18 cellular contexts compared by ENCODE assay signal in the genomic region with DNA sequence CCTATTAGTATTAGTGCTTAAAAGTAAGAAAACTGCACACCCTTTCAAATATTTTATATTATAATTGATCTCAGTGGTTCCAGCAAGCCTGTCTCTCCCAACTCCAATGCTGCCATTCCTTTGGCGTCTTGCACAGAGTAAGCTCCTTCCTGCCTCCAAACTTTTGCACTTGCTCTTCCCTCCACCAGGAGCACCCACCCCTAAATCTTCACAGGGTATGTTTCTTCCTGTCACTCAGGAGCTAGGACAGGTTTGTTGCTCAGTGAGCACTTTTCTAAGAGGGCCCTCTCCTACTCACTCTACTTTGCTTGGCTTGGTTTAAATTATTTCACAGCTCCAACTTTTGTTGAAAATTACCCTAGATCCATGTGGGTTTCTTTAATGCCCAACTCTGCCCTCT.
A peak's percentile ranks its signal among the peaks of the same experiment; 100 is the strongest.
DNase-seq lines count a peak whose midpoint lies in the region; ATAC-seq, FAIRE-seq and TF ChIP-seq lines count a peak whose summit lies in the region.
"Had no signal": no experiment of that assay in that cellular context is flagged by ENCODE, and none has a peak within 500 bp of the region (broad histone marks: within the 10 kb centered on the region; RNA-seq: fewer than 3 reads in every experiment).

No MANE protein-coding gene starts in this region.

- H2BK5ac ChIP-seq in H1 (ENCODE audit: low read depth, low read length) = no peak overlapping the region

- ATAC-seq in HG02885 (IDR thresholded peaks at IDR 0.05; ENCODE audit: poor library complexity, unreplicated experiment) = no peak
- ATAC-seq in HG03108 (IDR thresholded peaks at IDR 0.05; ENCODE audit: unreplicated experiment) = no peak

- H3K27ac Mint-ChIP-seq in neural progenitor cell = no peak overlapping the region
- H3K27ac Mint-ChIP-seq: CD4-positive, alpha-beta memory T cell had no signal

- DNase-seq in HEK293T (ENCODE audit: extremely low spot score) = no peak
- DNase-seq in H1 (ENCODE audit: low read depth in 1 of 2, low spot score in 2 of 2) = no peak
- no peak for DNase-seq in neural progenitor cell (ENCODE audit: low spot score)
- DNase-seq in frontal cortex (ENCODE audit: low spot score in 2 of 2) = no peak
- DNase-seq: BE2C; CD4-positive, alpha-beta memory T cell; DMS153; DMS79 treated with DMSO at 0.1 percent for 48 hours; EL; GOT3 had no signal

- H3K36me3 Mint-ChIP-seq in neural progenitor cell = no peaks in the 10 kb centered on the region
- H3K36me3 Mint-ChIP-seq: CD4-positive, alpha-beta memory T cell had no signal

- FAIRE-seq in H1 (lab: Jason Lieb, UNC) = no peak
- FAIRE-seq in frontal cortex (lab: Jason Lieb, UNC) = no peak
- FAIRE-seq: D721Med, G401.6, GM12891 had no signal

- no peaks in the 10 kb centered on the region for H3K27me3 ChIP-seq in H1 (replicated peaks in 1 of 4; ENCODE audit: control insufficient read depth in 3 of 4, extremely low read depth in 1 of 4, insufficient read depth in 3 of 4, low read length in 3 of 4)
- no peaks in the 10 kb centered on the region for H3K27me3 ChIP-seq in neural progenitor cell

- TF ChIP-seq CTCF in H1 (IDR thresholded peaks at IDR 0.05; ENCODE audit: control extremely low read depth in 1 of 3, insufficient read depth in 1 of 3, low read depth in 1 of 3, low read length in 3 of 3) (peak in 1 of 3 experiments; percentile 29; a peak in 1 of 4 replicates), neural progenitor cell (IDR thresholded peaks at IDR 0.05) (peak; percentile 8)

- H4K91ac ChIP-seq in H1 (replicated peaks; ENCODE audit: insufficient read length, low read length) = no peak overlapping the region

- no peaks in the 10 kb centered on the region for H3K4me1 ChIP-seq in H1 (replicated peaks in 1 of 4; ENCODE audit: control insufficient read depth in 3 of 4, insufficient read depth in 4 of 4, low read length in 3 of 4)
- peaks cover 8% of the 10 kb centered on the region for H3K4me1 ChIP-seq in neural progenitor cell
- H3K4me1 ChIP-seq: A549, BE2C had no signal

- no peaks in the 10 kb centered on the region for H3K9me3 Mint-ChIP-seq in neural progenitor cell

- H3K79me1 ChIP-seq in H1 (ENCODE audit: low read depth, low read length) = no peaks in the 10 kb centered on the region

- H3K4me1 Mint-ChIP-seq in neural progenitor cell = peaks cover 8% of the 10 kb centered on the region

- H3K4me3 ChIP-seq in H1 (ENCODE audit: extremely low read depth in 1 of 4, insufficient read depth in 2 of 4, low read depth in 3 of 4, low read length in 4 of 4) = no peak overlapping the region
- no peak overlapping the region for H3K4me3 ChIP-seq in neural progenitor cell
- H3K4me3 ChIP-seq: A549 had no signal

- no peak for TF ChIP-seq EP300 in H1 (IDR thresholded peaks at IDR 0.05; ENCODE audit: borderline replicate concordance in 1 of 2, low read depth in 2 of 2, low read length in 2 of 2)

- no peak overlapping the region for H3K56ac ChIP-seq in H1 (replicated peaks; ENCODE audit: insufficient read length, low read depth, low read length)

- no peaks in the 10 kb centered on the region for H4K20me1 ChIP-seq in H1 (replicated peaks in 1 of 2; ENCODE audit: control insufficient read depth in 1 of 2, insufficient read depth in 2 of 2, low read length in 2 of 2)
- H4K20me1 ChIP-seq in neural progenitor cell (ENCODE audit: low read depth) = no peaks in the 10 kb centered on the region

- peak; percentile 21 to 38; a peak in 3 of 4 replicates for TF ChIP-seq RAD21 in H1 (IDR thresholded peaks at IDR 0.05 in 1 of 2, conservative IDR thresholded peaks at IDR 0.05 in 1 of 2; ENCODE audit: low read depth in 2 of 2, low read length in 2 of 2)

- no peak overlapping the region for H3K18ac ChIP-seq in H1 (ENCODE audit: extremely low read depth, low read length)

- no peak overlapping the region for H2BK20ac ChIP-seq in H1 (ENCODE audit: low read length)

- H2BK12ac ChIP-seq in H1 (ENCODE audit: low read depth, low read length) = no peak overlapping the region

- H2BK15ac ChIP-seq in H1 (ENCODE audit: low read length) = no peak overlapping the region

- H3K27ac ChIP-seq in H1 (ENCODE audit: low read depth, low read length) (no peak overlapping the region), neural progenitor cell (no peak overlapping the region)
- H3K27ac ChIP-seq: A549, C4-2B, HL-60 had no signal

- no peak overlapping the region for H2AK5ac ChIP-seq in H1 (ENCODE audit: low read depth, low read length)

- H3K4me2 ChIP-seq in H1 (ENCODE audit: insufficient read depth in 1 of 2, low read depth in 2 of 2, low read length in 2 of 2) (no peak overlapping the region), neural progenitor cell (no peak overlapping the region)
- H3K4me2 ChIP-seq: A549 had no signal

- CTCF ChIA-PET in HEK293T (lab: Yijun Ruan, JAX) = interaction anchor here (0.6 to 1.5 kb wide), 5 partner anchors 189 to 355 kb away, joined by 3 to 4 read pairs (median 3); a partner anchor contains a TSS
- CTCF ChIA-PET in H1 (lab: Charles Lee; ENCODE audit: partially characterized antibody) = interaction anchor here (0.5 to 2.5 kb wide), 13 partner anchors 8 to 273 kb away, joined by 3 to 14 read pairs (median 3); no protein-coding TSS in a partner anchor

- peaks cover 12% of the 10 kb centered on the region for H3K27me3 Mint-ChIP-seq in neural progenitor cell (ENCODE audit: insufficient read depth, low read depth)

- H3K14ac ChIP-seq in H1 (ENCODE audit: insufficient read length) = no peak overlapping the region

- H3K79me2 ChIP-seq in H1 (ENCODE audit: control insufficient read depth in 1 of 2, insufficient read depth in 2 of 2, low read length in 2 of 2) (no peaks in the 10 kb centered on the region), neural progenitor cell (ENCODE audit: low read depth) (no peaks in the 10 kb centered on the region)

- H2AFZ ChIP-seq in H1 (ENCODE audit: low read length) (no peak overlapping the region), neural progenitor cell (replicated peaks) (no peak overlapping the region)

- H2BK120ac ChIP-seq in H1 (replicated peaks; ENCODE audit: low read depth, low read length) = no peak overlapping the region

- no peaks in the 10 kb centered on the region for H3K23me2 ChIP-seq in H1 (ENCODE audit: low read depth, low read length)

- no peak overlapping the region for H3K4ac ChIP-seq in H1 (replicated peaks; ENCODE audit: insufficient read length, low read depth, low read length)

- H3K9me3 ChIP-seq in H1 (ENCODE audit: insufficient read depth in 2 of 2, low read depth in 1 of 2, low read length in 1 of 2) = no peaks in the 10 kb centered on the region
- no peaks in the 10 kb centered on the region for H3K9me3 ChIP-seq in neural progenitor cell (ENCODE audit: low read depth)
- H3K9me3 ChIP-seq: A549, BE2C had no signal

- POLR2A ChIA-PET in HEK293T (lab: Yijun Ruan, JAX) = no interaction called here
- POLR2A ChIA-PET in H1 (lab: Charles Lee; ENCODE audit: partially characterized antibody) = interaction anchor here (0.7 kb wide), 1 partner anchor 260 kb away, joined by 3 read pairs; no protein-coding TSS in a partner anchor

- no peaks in the 10 kb centered on the region for H3K36me3 ChIP-seq in H1 (ENCODE audit: control insufficient read depth in 2 of 4, insufficient read depth in 4 of 4, low read length in 3 of 4)
- H3K36me3 ChIP-seq in neural progenitor cell = no peaks in the 10 kb centered on the region
- H3K36me3 ChIP-seq: BE2C had no signal

- H3K23ac ChIP-seq in H1 (ENCODE audit: insufficient read length) = no peak overlapping the region

- H3K4me3 Mint-ChIP-seq in neural progenitor cell = no peak overlapping the region
- H3K4me3 Mint-ChIP-seq: CD4-positive, alpha-beta memory T cell had no signal

- H3F3A ChIP-seq in neural progenitor cell (ENCODE audit: low read depth) = no peaks in the 10 kb centered on the region

- H4K8ac ChIP-seq in H1 (ENCODE audit: extremely low read depth, insufficient read depth, low read length) = no peak overlapping the region

- TF ChIP-seq POLR2A in H1 (IDR thresholded peaks at IDR 0.05; ENCODE audit: control extremely low read depth in 1 of 2, low read depth in 2 of 2, low read length in 2 of 2) = no peak

- no peak overlapping the region for H4K5ac ChIP-seq in H1 (ENCODE audit: insufficient read length, low read depth, low read length)

- 90% methylated on average over 1 of the region's 1 CpG; no CpG with 5 or more reads in 1 of the 2 experiments for WGBS in H1 (ENCODE audit: extremely low coverage in 1 of 2, insufficient coverage in 1 of 2, insufficient read length in 1 of 2, insufficient replicate concordance in 2 of 2, low coverage in 1 of 2, low lambda C conversion rate in 2 of 2, missing lambda C conversion rate in 1 of 2), 2 experiments

- no peak overlapping the region for H3K9ac ChIP-seq in H1 (replicated peaks in 1 of 4; ENCODE audit: extremely low read depth in 1 of 4, low read depth in 3 of 4, low read length in 3 of 4)
- no peak overlapping the region for H3K9ac ChIP-seq in neural progenitor cell

TF ChIP-seq in HEK293T, 16 proteins besides CTCF, POLR2A, EP300 and RAD21 (continues in another document):
- no peak for TF ChIP-seq ARNT (IDR thresholded peaks at IDR 0.05)
- no peak for TF ChIP-seq LEF1 (IDR thresholded peaks at IDR 0.05; ENCODE audit: borderline replicate concordance)
- TF ChIP-seq L3MBTL2 (conservative IDR thresholded peaks at IDR 0.05) = no peak
- TF ChIP-seq FOXA1 (IDR thresholded peaks at IDR 0.05) = no peak
- TF ChIP-seq NFRKB (IDR thresholded peaks at IDR 0.05) = no peak

TF ChIP-seq in H1, 55 proteins besides CTCF, POLR2A, EP300 and RAD21 (continues in another document):
- TF ChIP-seq ASH2L (IDR thresholded peaks at IDR 0.05; ENCODE audit: low read length) (no peak), POU5F1 (IDR thresholded peaks at IDR 0.05; ENCODE audit: low read depth, low read length) (no peak), JUND (IDR thresholded peaks at IDR 0.05; ENCODE audit: low read length) (no peak), CBX8 (IDR thresholded peaks at IDR 0.05; ENCODE audit: borderline replicate concordance, low read depth, low read length) (no peak), HDAC2 (IDR thresholded peaks at IDR 0.05; ENCODE audit: borderline replicate concordance in 1 of 2, low read depth in 2 of 2, low read length in 2 of 2) (no peak), NRF1 (IDR thresholded peaks at IDR 0.05; ENCODE audit: low read depth, low read length) (no peak)
- TF ChIP-seq, protein P1, sequence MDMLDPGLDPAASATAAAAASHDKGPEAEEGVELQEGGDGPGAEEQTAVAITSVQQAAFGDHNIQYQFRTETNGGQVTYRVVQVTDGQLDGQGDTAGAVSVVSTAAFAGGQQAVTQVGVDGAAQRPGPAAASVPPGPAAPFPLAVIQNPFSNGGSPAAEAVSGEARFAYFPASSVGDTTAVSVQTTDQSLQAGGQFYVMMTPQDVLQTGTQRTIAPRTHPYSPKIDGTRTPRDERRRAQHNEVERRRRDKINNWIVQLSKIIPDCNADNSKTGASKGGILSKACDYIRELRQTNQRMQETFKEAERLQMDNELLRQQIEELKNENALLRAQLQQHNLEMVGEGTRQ (IDR thresholded peaks at IDR 0.05; ENCODE audit: low read length) = no peak
- TF ChIP-seq, protein P2, sequence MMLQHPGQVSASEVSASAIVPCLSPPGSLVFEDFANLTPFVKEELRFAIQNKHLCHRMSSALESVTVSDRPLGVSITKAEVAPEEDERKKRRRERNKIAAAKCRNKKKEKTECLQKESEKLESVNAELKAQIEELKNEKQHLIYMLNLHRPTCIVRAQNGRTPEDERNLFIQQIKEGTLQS (IDR thresholded peaks at IDR 0.05; ENCODE audit: insufficient read depth, low read depth, low read length) = no peak
